In the genomic region with DNA sequence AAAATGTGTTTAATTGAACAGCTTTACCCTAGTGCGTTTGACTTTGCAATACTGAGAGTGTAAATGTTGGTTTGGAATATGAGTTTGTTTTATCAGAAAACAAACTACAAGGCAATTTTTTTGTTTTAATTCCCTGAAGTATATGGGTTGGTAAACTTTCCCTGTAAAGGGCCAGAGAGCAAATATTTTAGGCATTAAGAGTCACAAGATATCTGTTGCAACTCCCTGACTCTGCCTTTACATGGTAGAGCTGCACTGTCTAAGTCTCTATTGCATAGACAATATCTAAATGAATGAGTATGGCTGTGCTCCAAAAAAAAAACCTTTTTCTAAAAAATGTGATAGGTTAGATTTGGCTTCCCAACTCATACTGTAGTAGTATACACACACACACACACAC, we compare ENCODE assay signal across 20 cellular contexts.
A peak's percentile ranks its signal among the peaks of the same experiment; 100 is the strongest.
DNase-seq lines count a peak whose midpoint lies in the region; ATAC-seq and TF ChIP-seq lines count a peak whose summit lies in the region.
"Had no signal": no experiment of that assay in that cellular context is flagged by ENCODE, and none has a peak within 500 bp of the region (broad histone marks: within the 10 kb centered on the region; RNA-seq: fewer than 3 reads in every experiment).

No MANE protein-coding gene starts in this region.

- H3K27ac ChIP-seq in transverse colon = no peak overlapping the region
- H3K27ac ChIP-seq: A549; BLaER1 treated with 17β-estradiol and CSF1 and Interleukin-3, amounts not matched to agents 10 nM and 100 nM; GM23248 had no signal

- H3K4me1 ChIP-seq in adipocyte (ENCODE audit: control insufficient read depth, insufficient read depth, low read length) (peaks cover 44% of the 10 kb centered on the region), transverse colon (no peaks in the 10 kb centered on the region)
- H3K4me1 ChIP-seq: BE2C, Caco-2 had no signal

- H3K36me3 ChIP-seq in adipocyte (ENCODE audit: control insufficient read depth, insufficient read depth, low read length, severe bottlenecking) = no peaks in the 10 kb centered on the region
- H3K36me3 ChIP-seq in transverse colon = no peaks in the 10 kb centered on the region
- H3K36me3 ChIP-seq: BE2C; BLaER1 treated with 17β-estradiol and CSF1 and Interleukin-3, amounts not matched to agents 10 nM and 100 nM had no signal

- H3K9me3 ChIP-seq in adipocyte (ENCODE audit: control insufficient read depth, low read length) (no peaks in the 10 kb centered on the region), transverse colon (no peaks in the 10 kb centered on the region)
- H3K9me3 ChIP-seq: A549; BE2C; BLaER1 treated with 17β-estradiol and CSF1 and Interleukin-3, amounts not matched to agents 10 nM and 100 nM; Caco-2 had no signal

- TF ChIP-seq POLR2A in transverse colon (IDR thresholded peaks at IDR 0.05) = no peak

- TF ChIP-seq EP300 in transverse colon (IDR thresholded peaks at IDR 0.05; ENCODE audit: low read depth) = no peak

- in situ Hi-C loops in transverse colon (cut with MboI; ENCODE audit: low pct_ligation_motif_present in 1 of 4, low pct_unique_long_range_greater_than_20kb in 1 of 4, low sequenced_read_pairs in 3 of 4) = no loop called here

- WGBS in transverse colon (ENCODE audit: low coverage in 1 of 2), 2 donors = 83 to 86% methylated on average over 1 of the region's 1 CpG

- H3K27me3 ChIP-seq in adipocyte (replicated peaks; ENCODE audit: control insufficient read depth, insufficient read depth, low read length) = no peaks in the 10 kb centered on the region
- no peaks in the 10 kb centered on the region for H3K27me3 ChIP-seq in transverse colon
- H3K27me3 ChIP-seq: BE2C; BLaER1 treated with 17β-estradiol and CSF1 and Interleukin-3, amounts not matched to agents 10 nM and 100 nM had no signal

- H3K4me3 ChIP-seq in adipocyte (ENCODE audit: low read length) (peak overlapping the region; percentile 35), choroid plexus epithelial cell (ENCODE audit: low read depth, low read length) (no peak overlapping the region), transverse colon (no peak overlapping the region)
- H3K4me3 ChIP-seq: A549; BLaER1 treated with 17β-estradiol and CSF1 and Interleukin-3, amounts not matched to agents 10 nM and 100 nM; GM23248 had no signal

- intact Hi-C loops in transverse colon (cut with DNase I; ENCODE audit: low total_unique reads) = no loop called here

- TF ChIP-seq CTCF in choroid plexus epithelial cell (conservative IDR thresholded peaks at IDR 0.05; ENCODE audit: low read depth, low read length) = no peak
- TF ChIP-seq CTCF in transverse colon (IDR thresholded peaks at IDR 0.05) = no peak

- ATAC-seq in GM18498 (IDR thresholded peaks at IDR 0.05; ENCODE audit: unreplicated experiment) (no peak), HG02938 (IDR thresholded peaks at IDR 0.05; ENCODE audit: unreplicated experiment) (no peak)
- ATAC-seq: A549, HCT116 had no signal

- no peak overlapping the region for H3K9ac ChIP-seq in adipocyte (ENCODE audit: low read length)
- H3K9ac ChIP-seq: BLaER1 treated with 17β-estradiol and CSF1 and Interleukin-3, amounts not matched to agents 10 nM and 100 nM; GM23248 had no signal

- DNase-seq in adipocyte (ENCODE audit: low read depth) = peak; percentile 67
- DNase-seq in choroid plexus epithelial cell (ENCODE audit: low read depth) = peak; percentile 45
- peak; percentile 32 for DNase-seq in fibroblast of gingiva (ENCODE audit: low read depth)
- DNase-seq in transverse colon = no peak
- DNase-seq in hippocampal formation (lab: John Stamatoyannopoulos, UW) = no peak
- DNase-seq: 8988T; ACHN; AML-193; BE2C; Caco-2; CD4-positive, alpha-beta memory T cell; DMS153; DND-41; GM23248; H7 had no signal

Comparison
In these comparisons a context has a peak if more than half of its experiments do, and no peak if none do; other contexts are left out.
1. DNase-seq: peak in adipocyte (single experiment), choroid plexus epithelial cell (single experiment) and fibroblast of gingiva (single experiment); none in transverse colon (single experiment) and hippocampal formation (0 of 2).